8 cellular contexts compared by ENCODE assay signal in the genomic region with DNA sequence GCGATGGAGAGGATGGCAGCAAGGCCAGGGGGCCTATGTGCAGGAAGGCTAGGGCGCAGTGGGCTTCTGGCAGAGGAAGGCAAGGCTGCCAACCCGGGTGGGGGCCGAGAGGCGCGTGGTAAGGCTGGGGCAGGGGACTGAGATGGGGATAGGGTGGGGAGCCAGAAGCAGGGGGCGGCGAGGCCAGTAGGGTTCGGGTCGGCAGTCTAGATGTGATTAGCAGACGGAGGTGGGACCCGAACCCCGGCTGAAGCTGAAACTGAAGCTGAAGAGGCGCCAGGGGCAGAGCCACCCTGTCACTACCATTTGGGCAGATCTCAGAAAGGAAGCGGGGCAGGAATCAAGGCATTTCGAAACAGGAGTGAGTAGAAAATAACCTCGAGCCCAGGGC. TPM values are rescaled to one million over a fixed set of nuclear protein-coding genes. Genes with fewer than 3 reads are reported as not detected.
DNase-seq lines count a peak whose midpoint lies in the region; ATAC-seq lines count a peak whose summit lies in the region.

No MANE protein-coding gene starts in this region.

- POLR2A ChIA-PET in activated CD4-positive, alpha-beta T cell treated with anti-CD3 and anti-CD28 coated beads, Interleukin-2, amount 10 ng/mL, durations not matched to agents 7 days and 5 days (lab: Charles Lee): no interaction called here

- H3K27ac Mint-ChIP-seq in activated CD4-positive, alpha-beta T cell treated with anti-CD3 and anti-CD28 coated beads, Interleukin-2, amount 10 ng/mL, durations not matched to agents 7 days and 5 days: peak overlapping the region; percentile 90
- H3K27ac Mint-ChIP-seq in naive B cell: peak overlapping the region in 5 of 6 donors; percentile 84 to 96 (median 93)

- peaks cover 41% of the 10 kb centered on the region for H3K4me1 Mint-ChIP-seq in activated CD4-positive, alpha-beta T cell treated with anti-CD3 and anti-CD28 coated beads, Interleukin-2, amount 10 ng/mL, durations not matched to agents 7 days and 5 days
- H3K4me1 Mint-ChIP-seq in naive B cell: peaks cover 41 to 50% (median 45%) of the 10 kb centered on the region in 3 donors

- H3K27ac ChIP-seq in epithelial cell of prostate: peak overlapping the region; percentile 69

- peaks cover 30% of the 10 kb centered on the region for H3K36me3 Mint-ChIP-seq in activated CD4-positive, alpha-beta T cell treated with anti-CD3 and anti-CD28 coated beads, Interleukin-2, amount 10 ng/mL, durations not matched to agents 7 days and 5 days (ENCODE audit: low read depth)
- no peaks in the 10 kb centered on the region for H3K36me3 Mint-ChIP-seq in naive B cell

- H3K27me3 Mint-ChIP-seq in activated CD4-positive, alpha-beta T cell treated with anti-CD3 and anti-CD28 coated beads, Interleukin-2, amount 10 ng/mL, durations not matched to agents 7 days and 5 days: no peaks in the 10 kb centered on the region
- peaks cover 0 to 5% (median 0%) of the 10 kb centered on the region in 3 donors for H3K27me3 Mint-ChIP-seq in naive B cell

- H3K9me3 Mint-ChIP-seq in activated CD4-positive, alpha-beta T cell treated with anti-CD3 and anti-CD28 coated beads, Interleukin-2, amount 10 ng/mL, durations not matched to agents 7 days and 5 days: peaks cover 12% of the 10 kb centered on the region
- no peaks in the 10 kb centered on the region for H3K9me3 Mint-ChIP-seq in naive B cell

- DNase-seq in DMS114 treated with DMSO at 0.1 percent for 48 hours (lab: John Stamatoyannopoulos, UW; ENCODE audit: unreplicated experiment) (peak; percentile 7), HuH-7.5 (ENCODE audit: low spot score) (peak; percentile 20), epithelial cell of prostate (ENCODE audit: low read depth, low spot score) (no peak), naive B cell (peak; percentile 10), superior temporal gyrus (ENCODE audit: extremely low spot score) (peak; percentile 13), SHP77 treated with DMSO at 0.1 percent for 48 hours (lab: John Stamatoyannopoulos, UW) (no peak)
- DNase-seq in activated CD4-positive, alpha-beta T cell treated with anti-CD3 and anti-CD28 coated beads, Interleukin-2, amount 10 ng/mL, durations not matched to agents 7 days and 5 days: peak; percentile 42

- peak overlapping the region; percentile 88 for H3K4me3 Mint-ChIP-seq in activated CD4-positive, alpha-beta T cell treated with anti-CD3 and anti-CD28 coated beads, Interleukin-2, amount 10 ng/mL, durations not matched to agents 7 days and 5 days
- peak overlapping the region in 5 of 8 donors; percentile 92 to 97 (median 95) for H3K4me3 Mint-ChIP-seq in naive B cell

- ATAC-seq in GM21423 (IDR thresholded peaks at IDR 0.05; ENCODE audit: unreplicated experiment) (peak; percentile 9), naive B cell (ENCODE audit: low read depth in 2 of 2) (peak; percentile 1 to 8)

- CTCF ChIA-PET in activated CD4-positive, alpha-beta T cell treated with anti-CD3 and anti-CD28 coated beads, Interleukin-2, amount 10 ng/mL, durations not matched to agents 7 days and 5 days (lab: Charles Lee): interaction anchor here (0.8 to 1.3 kb wide), 3 partner anchors 8 to 82 kb away, joined by 3 to 4 read pairs (median 3); partner anchors contain the start of genes AHSA1 and GSTZ1

RNA-seq across cellular contexts. Expression of gene TMED8, which starts 0.5 kb away (rescaled TPM):
- total RNA-seq in activated CD4-positive, alpha-beta T cell treated with anti-CD3 and anti-CD28 coated beads, Interleukin-2, amount 10 ng/mL, durations not matched to agents 7 days and 5 days: 10 to 100 TPM; 15.0 to 15.4 TPM
- 10 to 100 TPM in 5 of 6 donors, 1 to 10 TPM in 1; 2.3 to 25.0 (median 21.6) TPM for polyA plus RNA-seq in naive B cell (ENCODE audit: low read depth in 6 of 6)

RNA-seq across cellular contexts. Expression of gene SAMD15, which starts 0.8 kb away (rescaled TPM):
- total RNA-seq in activated CD4-positive, alpha-beta T cell treated with anti-CD3 and anti-CD28 coated beads, Interleukin-2, amount 10 ng/mL, durations not matched to agents 7 days and 5 days: under 1 TPM; 0.10 to 0.27 TPM
- polyA plus RNA-seq in naive B cell (ENCODE audit: low read depth in 6 of 6): under 1 TPM in 2 of 6 donors, not detected in 4; 0.12 to 0.22 TPM

RNA-seq across cellular contexts. Expression of gene NOXRED1, which starts 46.9 kb away (rescaled TPM):
- under 1 TPM; 0.22 to 0.67 TPM for total RNA-seq in activated CD4-positive, alpha-beta T cell treated with anti-CD3 and anti-CD28 coated beads, Interleukin-2, amount 10 ng/mL, durations not matched to agents 7 days and 5 days
- under 1 TPM in 1 of 6 donors, not detected in 5; 0.23 TPM for polyA plus RNA-seq in naive B cell (ENCODE audit: low read depth in 6 of 6)

RNA-seq across cellular contexts. Expression of gene GSTZ1, which starts 55.5 kb away (rescaled TPM):
- total RNA-seq in activated CD4-positive, alpha-beta T cell treated with anti-CD3 and anti-CD28 coated beads, Interleukin-2, amount 10 ng/mL, durations not matched to agents 7 days and 5 days: 10 to 100 TPM; 17.0 to 17.8 TPM
- 10 to 100 TPM; 11.4 to 30.9 (median 17.9) TPM for polyA plus RNA-seq in naive B cell (ENCODE audit: low read depth in 6 of 6)

RNA-seq across cellular contexts. Expression of gene POMT2, which starts 55.7 kb away (rescaled TPM):
- total RNA-seq in activated CD4-positive, alpha-beta T cell treated with anti-CD3 and anti-CD28 coated beads, Interleukin-2, amount 10 ng/mL, durations not matched to agents 7 days and 5 days: 10 to 100 TPM; 11.9 to 13.8 TPM
- polyA plus RNA-seq in naive B cell (ENCODE audit: low read depth in 6 of 6): 1 to 10 TPM in 5 of 6 donors, under 1 TPM in 1; 0.94 to 4.1 (median 3.0) TPM

Comparison
In these comparisons a context has a peak if more than half of its experiments do, and no peak if none do; other contexts are left out.
1. DNase-seq: peak in DMS114 treated with DMSO at 0.1 percent for 48 hours (single experiment), HuH-7.5 (single experiment), activated CD4-positive, alpha-beta T cell treated with anti-CD3 and anti-CD28 coated beads, Interleukin-2, amount 10 ng/mL, durations not matched to agents 7 days and 5 days (single experiment), naive B cell (single experiment) and superior temporal gyrus (single experiment); none in epithelial cell of prostate (single experiment) and SHP77 treated with DMSO at 0.1 percent for 48 hours (single experiment).